ENCODE assay signal across 10 cellular contexts in the genomic region with DNA sequence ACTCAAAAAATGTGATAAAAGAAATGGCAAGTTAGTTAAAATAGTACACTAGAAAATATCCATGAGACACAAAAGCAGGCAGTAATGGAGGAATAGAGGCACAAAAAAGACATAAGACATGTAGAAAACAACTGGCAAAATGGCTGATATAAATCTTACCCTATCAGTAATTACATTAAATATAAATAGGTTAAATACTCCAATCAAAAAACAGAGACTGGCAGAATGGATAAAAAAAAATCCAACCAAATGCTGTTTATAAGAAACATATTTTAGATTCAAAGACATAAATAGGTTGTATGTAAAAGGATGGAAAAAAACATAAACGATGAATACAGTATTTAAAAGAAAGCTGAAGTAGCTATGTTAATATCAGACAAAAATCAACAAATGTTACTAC. TPM values are rescaled to one million over a fixed set of nuclear protein-coding genes. Genes with fewer than 3 reads are reported as not detected.
"Had no signal": no experiment of that assay in that cellular context is flagged by ENCODE, and none has a peak within 500 bp of the region (broad histone marks: within the 10 kb centered on the region; RNA-seq: fewer than 3 reads in every experiment).

No MANE protein-coding gene starts in this region.

- H3K27me3 Mint-ChIP-seq: IgD-negative memory B cell had no signal

- H3K9me3 ChIP-seq: HAP-1 had no signal

- DNase-seq: GM23248, GOT3, H7, Karpas-422 had no signal

- H3K27ac ChIP-seq: GM23248, KMS-11 had no signal

- H3K36me3 Mint-ChIP-seq: IgD-negative memory B cell had no signal

- H3K4me2 ChIP-seq: KMS-11 had no signal

- ATAC-seq: HCT116 had no signal

- H3K9ac ChIP-seq: GM23248, KMS-11 had no signal

- H3K4me3 Mint-ChIP-seq: IgD-negative memory B cell had no signal

- H3K4me1 ChIP-seq: HAP-1 had no signal

- FAIRE-seq: HTR-8/SVneo had no signal

- H3K4me3 ChIP-seq: GM23248, HAP-1 had no signal

- H3K27ac Mint-ChIP-seq: IgD-negative memory B cell had no signal

- H2AFZ ChIP-seq: GM23248 had no signal

- H3K4me1 Mint-ChIP-seq: IgD-negative memory B cell had no signal

- H3K36me3 ChIP-seq: HAP-1 had no signal

RNA-seq across cellular contexts. Expression of a gene that starts 15.3 kb away (rescaled TPM):
- total RNA-seq: GM23248, H4, H7 had no signal
- polyA plus RNA-seq: GM23248 had no signal
